In the genomic region with DNA sequence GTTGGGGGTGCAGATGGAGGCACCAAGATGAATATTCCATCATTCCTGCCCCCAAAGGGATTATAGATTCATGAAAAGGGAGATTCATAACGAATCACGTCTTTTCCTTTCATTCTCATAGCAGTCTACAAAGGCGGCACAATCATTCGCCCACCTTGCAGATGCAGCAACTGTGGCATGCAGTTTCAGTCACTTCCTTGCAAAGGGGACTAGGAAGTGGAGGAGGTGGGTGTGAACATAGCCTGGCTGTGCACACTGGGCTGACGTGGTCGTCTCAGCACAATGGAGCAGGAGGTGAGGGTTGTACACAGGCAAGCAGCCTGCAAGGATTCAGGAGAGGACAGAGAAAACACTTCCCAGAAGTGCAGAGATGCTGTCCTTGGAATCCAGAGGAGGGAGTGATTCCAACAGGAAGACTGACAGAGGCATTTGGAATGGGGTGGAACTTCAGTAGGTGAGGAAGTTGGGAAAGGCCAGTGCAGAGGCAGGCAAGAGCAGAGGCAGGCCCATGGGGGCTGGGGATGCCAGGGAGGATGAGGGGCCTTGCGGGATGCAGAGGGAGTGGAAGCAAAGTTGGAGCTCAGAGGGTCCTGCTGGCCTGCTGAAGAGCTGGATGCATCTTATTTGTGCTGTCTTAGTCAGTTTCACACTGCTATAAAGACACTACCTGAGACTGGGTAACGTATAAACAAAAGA, we compare ENCODE assay signal across 23 cellular contexts.
"Had no signal": no experiment of that assay in that cellular context is flagged by ENCODE, and none has a peak within 500 bp of the region (broad histone marks: within the 10 kb centered on the region; RNA-seq: fewer than 3 reads in every experiment).

No MANE protein-coding gene starts in this region.

- H3K27ac ChIP-seq: breast epithelium, esophagus squamous epithelium, gastrocnemius medialis, left ventricle myocardium inferior, tibial nerve had no signal

- H3K36me3 ChIP-seq: breast epithelium, esophagus squamous epithelium, gastrocnemius medialis, left ventricle myocardium inferior, tibial nerve had no signal

- FAIRE-seq: astrocyte, endothelial cell of umbilical vein, urothelium cell line had no signal

- DNase-seq: activated CD4-positive, alpha-beta T cell treated with anti-CD3 and anti-CD28 coated beads for 36 hours; activated CD4-positive, alpha-beta T cell treated with anti-CD3 and anti-CD28 coated beads, Interleukin-2, amount 50 U/mL, for 4 hours; activated CD8-positive, alpha-beta memory T cell treated with anti-CD3 and anti-CD28 coated beads for 24 hours; activated CD8-positive, alpha-beta memory T cell treated with anti-CD3 and anti-CD28 coated beads, Interleukin-2, amount 50 U/mL, for 4 hours; activated T-cell treated with anti-CD3 and anti-CD28 coated beads, Interleukin-2, amount 50 U/mL, for 24 hours; effector CD8-positive, alpha-beta T cell; esophagus squamous epithelium; gastrocnemius medialis; kidney glomerular epithelial cell; left ventricle myocardium inferior; mammary epithelial cell; retina; stimulated activated CD4-positive, alpha-beta T cell treated with anti-CD3 and anti-CD28 coated beads, Interleukin-4, amount 100 ng/mL, for 4 hours; stimulated activated naive CD8-positive, alpha-beta T cell treated with anti-CD3 and anti-CD28 coated beads, Interleukin-15, amount 100 ng/mL, for 72 hours; T-helper 9 cell had no signal

- ATAC-seq: activated CD4-positive, alpha-beta T cell treated with anti-CD3 and anti-CD28 coated beads for 36 hours; activated T-helper 17 cell treated with anti-CD3 and anti-CD28 coated beads, Interleukin-2, amount 50 U/mL, for 72 hours; gastrocnemius medialis; stimulated activated naive CD8-positive, alpha-beta T cell treated with anti-CD3 and anti-CD28 coated beads, Interleukin-15, amount 100 ng/mL, for 72 hours had no signal

- H3K27me3 Mint-ChIP-seq: activated CD4-positive, alpha-beta T cell treated with anti-CD3 and anti-CD28 coated beads for 36 hours; activated naive CD8-positive, alpha-beta T cell; activated T-cell treated with anti-CD3 and anti-CD28 coated beads, Interleukin-2, amount 50 U/mL, for 24 hours; activated T-helper 17 cell treated with anti-CD3 and anti-CD28 coated beads, Interleukin-2, amount 50 U/mL, for 72 hours; stimulated activated naive CD8-positive, alpha-beta T cell treated with anti-CD3 and anti-CD28 coated beads, Interleukin-15, amount 100 ng/mL, for 72 hours had no signal

- H3K27ac Mint-ChIP-seq: activated CD4-positive, alpha-beta T cell treated with anti-CD3 and anti-CD28 coated beads for 36 hours; activated naive CD8-positive, alpha-beta T cell; activated T-cell treated with anti-CD3 and anti-CD28 coated beads, Interleukin-2, amount 50 U/mL, for 24 hours; activated T-helper 17 cell treated with anti-CD3 and anti-CD28 coated beads, Interleukin-2, amount 50 U/mL, for 72 hours; dendritic cell treated with granulocyte-macrophage colony-stimulating factor and Interleukin-4, amounts not matched to agents 40 ng/mL and 50 ng/mL, for 4 days; stimulated activated naive CD8-positive, alpha-beta T cell treated with anti-CD3 and anti-CD28 coated beads, Interleukin-15, amount 100 ng/mL, for 72 hours had no signal

- H3K9me3 ChIP-seq: gastrocnemius medialis had no signal

- H3K4me1 ChIP-seq: breast epithelium, esophagus squamous epithelium, gastrocnemius medialis, left ventricle myocardium inferior, tibial nerve had no signal

- H3K4me3 Mint-ChIP-seq: activated CD4-positive, alpha-beta T cell treated with anti-CD3 and anti-CD28 coated beads for 36 hours; activated naive CD8-positive, alpha-beta T cell; activated T-cell treated with anti-CD3 and anti-CD28 coated beads, Interleukin-2, amount 50 U/mL, for 24 hours; activated T-helper 17 cell treated with anti-CD3 and anti-CD28 coated beads, Interleukin-2, amount 50 U/mL, for 72 hours; dendritic cell treated with granulocyte-macrophage colony-stimulating factor and Interleukin-4, amounts not matched to agents 40 ng/mL and 50 ng/mL, for 4 days; stimulated activated naive CD8-positive, alpha-beta T cell treated with anti-CD3 and anti-CD28 coated beads, Interleukin-15, amount 100 ng/mL, for 72 hours had no signal

- H3K27me3 ChIP-seq: breast epithelium had no signal

- H3K4me3 ChIP-seq: breast epithelium, esophagus squamous epithelium, gastrocnemius medialis, left ventricle myocardium inferior, tibial nerve had no signal
